ENCODE assay signal across 8 cellular contexts in genomic region chr5:87268970-87269377, GRCh38. TPM values are rescaled to one million over a fixed set of nuclear protein-coding genes. Genes with fewer than 3 reads are reported as not detected.
DNase-seq lines count a peak whose midpoint lies in the region; ATAC-seq and TF ChIP-seq lines count a peak whose summit lies in the region.

No MANE protein-coding gene starts in this region.

- H3K27ac ChIP-seq in gastrocnemius medialis = peak overlapping the region; percentile 84 to 93 (median 91)

- intact Hi-C loops in gastrocnemius medialis (cut with DNase I; ENCODE audit: low total_unique reads) = no loop called here

- peaks cover 4% of the 10 kb centered on the region for H3K27me3 Mint-ChIP-seq in T-helper 2 cell treated with Interferon-gamma antibody and Interleukin-4, amounts not matched to agents 5 μg/mL and 100 μg/mL, for 36 hours (ENCODE audit: low read depth)

- peak overlapping the region; percentile 100 for H3K4me3 Mint-ChIP-seq in T-helper 2 cell treated with Interferon-gamma antibody and Interleukin-4, amounts not matched to agents 5 μg/mL and 100 μg/mL, for 36 hours

- DNase-seq in GM13976 (ENCODE audit: low spot score) (peak; percentile 27), foreskin melanocyte (peak; percentile 3), gastrocnemius medialis (no peak), nucleus accumbens (lab: John Stamatoyannopoulos, UW) (no peak), AG08395 (ENCODE audit: low spot score) (no peak), HuH-7 (ENCODE audit: low spot score) (no peak), CD1c-positive myeloid dendritic cell (ENCODE audit: extremely low spot score) (no peak)
- DNase-seq in T-helper 2 cell treated with Interferon-gamma antibody and Interleukin-4, amounts not matched to agents 5 μg/mL and 100 μg/mL, for 36 hours (ENCODE audit: low spot score) = no peak

- H3K4me1 Mint-ChIP-seq in T-helper 2 cell treated with Interferon-gamma antibody and Interleukin-4, amounts not matched to agents 5 μg/mL and 100 μg/mL, for 36 hours (ENCODE audit: low read depth) = peaks cover 34% of the 10 kb centered on the region

- H3K4me3 ChIP-seq in gastrocnemius medialis = peak overlapping the region; percentile 86 to 99 (median 94)

- no peak for TF ChIP-seq POLR2A in gastrocnemius medialis (IDR thresholded peaks at IDR 0.05)

- H3K9me3 ChIP-seq in gastrocnemius medialis = no peaks in the 10 kb centered on the region

- no peaks in the 10 kb centered on the region for H3K36me3 ChIP-seq in gastrocnemius medialis

- ATAC-seq in gastrocnemius medialis = no peak

- TF ChIP-seq CTCF in GM13976 (IDR thresholded peaks at IDR 0.05; ENCODE audit: borderline replicate concordance, control extremely low read depth, extremely low read depth, insufficient read depth, missing control alignments) = no peak
- no peak for TF ChIP-seq CTCF in gastrocnemius medialis (IDR thresholded peaks at IDR 0.05 in 4 of 5, conservative IDR thresholded peaks at IDR 0.05 in 1 of 5)

- H3K36me3 Mint-ChIP-seq in T-helper 2 cell treated with Interferon-gamma antibody and Interleukin-4, amounts not matched to agents 5 μg/mL and 100 μg/mL, for 36 hours (ENCODE audit: low read depth) = peaks cover 17% of the 10 kb centered on the region

- H3K9me3 Mint-ChIP-seq in T-helper 2 cell treated with Interferon-gamma antibody and Interleukin-4, amounts not matched to agents 5 μg/mL and 100 μg/mL, for 36 hours = no peaks in the 10 kb centered on the region

- peaks cover 14 to 15% of the 10 kb centered on the region in 2 donors for H3K4me1 ChIP-seq in gastrocnemius medialis

- H3K27me3 ChIP-seq in gastrocnemius medialis = no peaks in the 10 kb centered on the region

- peak overlapping the region; percentile 76 for H3K27ac Mint-ChIP-seq in T-helper 2 cell treated with Interferon-gamma antibody and Interleukin-4, amounts not matched to agents 5 μg/mL and 100 μg/mL, for 36 hours

- in situ Hi-C loops in GM13976 (cut with MboI; ENCODE audit: low sequenced_read_pairs, unreplicated experiment) (no loop called here), gastrocnemius medialis (cut with MboI; ENCODE audit: low sequenced_read_pairs in 4 of 4) (loop anchor here in 1 of 4 donors (10.0 kb wide), 1 partner anchor 136 kb away; no protein-coding TSS in a partner anchor)

RNA-seq across cellular contexts. Expression of gene RASA1, which starts 1.3 kb away (rescaled TPM):
- 10 to 100 TPM; 12.0 to 16.8 (median 12.2) TPM for total RNA-seq in gastrocnemius medialis

Comparison
In these comparisons a context has a peak if more than half of its experiments do, and no peak if none do; other contexts are left out.
1. DNase-seq: peak in GM13976 (single experiment) and foreskin melanocyte (single experiment); none in T-helper 2 cell treated with Interferon-gamma antibody and Interleukin-4, amounts not matched to agents 5 μg/mL and 100 μg/mL, for 36 hours (single experiment), gastrocnemius medialis (0 of 2), nucleus accumbens (0 of 56), AG08395 (single experiment), HuH-7 (single experiment) and CD1c-positive myeloid dendritic cell (single experiment).